In the genomic region with DNA sequence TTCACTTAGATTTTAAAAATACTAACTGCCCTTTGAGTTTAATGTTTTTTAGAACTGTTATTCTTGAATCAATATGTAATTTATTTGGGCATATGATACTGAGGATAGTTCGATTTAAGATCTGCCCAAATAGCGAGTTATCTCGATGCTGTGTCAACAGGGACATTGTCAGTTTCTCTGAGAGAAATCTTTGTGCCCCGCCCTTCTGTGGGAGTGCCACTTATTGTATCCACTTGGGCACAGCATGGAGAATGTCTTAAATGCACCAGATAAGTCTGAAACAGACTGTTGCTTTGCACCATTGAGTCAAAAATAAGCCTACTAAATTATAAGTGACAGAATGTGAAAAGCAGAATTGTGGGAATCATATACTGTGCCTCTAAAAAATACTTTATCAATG, we compare ENCODE assay signal across 16 cellular contexts. TPM values are rescaled to one million over a fixed set of nuclear protein-coding genes. Genes with fewer than 3 reads are reported as not detected.
A peak's percentile ranks its signal among the peaks of the same experiment; 100 is the strongest.
DNase-seq lines count a peak whose midpoint lies in the region; ATAC-seq and TF ChIP-seq lines count a peak whose summit lies in the region.
"Had no signal": no experiment of that assay in that cellular context is flagged by ENCODE, and none has a peak within 500 bp of the region (broad histone marks: within the 10 kb centered on the region; RNA-seq: fewer than 3 reads in every experiment).

No MANE protein-coding gene starts in this region.

- no peaks in the 10 kb centered on the region for H3K9me3 ChIP-seq in left lung
- no peaks in the 10 kb centered on the region for H3K9me3 ChIP-seq in esophagus squamous epithelium
- no peaks in the 10 kb centered on the region for H3K9me3 ChIP-seq in mesenchymal stem cell (ENCODE audit: control insufficient read depth, low read length)
- H3K9me3 ChIP-seq: BLaER1 treated with 17β-estradiol and CSF1 and Interleukin-3, amounts not matched to agents 10 nM and 100 nM had no signal

- H2BK5ac ChIP-seq in mesenchymal stem cell (ENCODE audit: low read depth, low read length, poor library complexity, severe bottlenecking), result no peak overlapping the region

- no peaks in the 10 kb centered on the region for H3K79me1 ChIP-seq in mesenchymal stem cell (replicated peaks; ENCODE audit: low read length, poor library complexity, severe bottlenecking)

- H3K27ac ChIP-seq in left lung (no peak overlapping the region), esophagus squamous epithelium (no peak overlapping the region), mesenchymal stem cell (ENCODE audit: low read length, poor library complexity, severe bottlenecking) (no peak overlapping the region)
- H3K27ac ChIP-seq: BLaER1 treated with 17β-estradiol and CSF1 and Interleukin-3, amounts not matched to agents 10 nM and 100 nM; GM23248; HL-60 had no signal

- DNase-seq in NCI-H748 (lab: John Stamatoyannopoulos, UW; ENCODE audit: unreplicated experiment), result peak; percentile 13
- no peak for DNase-seq in NCI-H748 treated with DMSO at 0.1 percent for 48 hours (lab: John Stamatoyannopoulos, UW)
- DNase-seq in NCI-H69 (lab: John Stamatoyannopoulos, UW), result peak; percentile 60
- DNase-seq in left lung, result no peak
- peak; percentile 17 for DNase-seq in superior temporal gyrus (ENCODE audit: extremely low spot score)
- DNase-seq in esophagus squamous epithelium (lab: John Stamatoyannopoulos, UW), result no peak
- DNase-seq in mesenchymal stem cell, result no peak
- DNase-seq: ACHN; Calu3; CD4-positive, alpha-beta T cell; DMS 273 treated with DMSO at 0.1 percent for 48 hours; GM23248 had no signal

- H3K4me3 ChIP-seq in left lung, result no peak overlapping the region
- H3K4me3 ChIP-seq in esophagus squamous epithelium, result no peak overlapping the region
- no peak overlapping the region for H3K4me3 ChIP-seq in mesenchymal stem cell (ENCODE audit: insufficient read depth in 1 of 2, low read depth in 1 of 2, low read length in 2 of 2)
- H3K4me3 ChIP-seq: BLaER1 treated with 17β-estradiol and CSF1 and Interleukin-3, amounts not matched to agents 10 nM and 100 nM; GM12878; GM23248 had no signal

- H3K9ac ChIP-seq in mesenchymal stem cell (ENCODE audit: low read length), result no peak overlapping the region
- H3K9ac ChIP-seq: BLaER1 treated with 17β-estradiol and CSF1 and Interleukin-3, amounts not matched to agents 10 nM and 100 nM; GM23248 had no signal

- H3K27me3 ChIP-seq in left lung (no peaks in the 10 kb centered on the region), esophagus squamous epithelium (no peaks in the 10 kb centered on the region), mesenchymal stem cell (ENCODE audit: control insufficient read depth in 1 of 2, insufficient read depth in 1 of 2, low read length in 2 of 2) (no peaks in the 10 kb centered on the region)
- H3K27me3 ChIP-seq: BLaER1 treated with 17β-estradiol and CSF1 and Interleukin-3, amounts not matched to agents 10 nM and 100 nM had no signal

- H4K91ac ChIP-seq in mesenchymal stem cell (ENCODE audit: low read length), result no peak overlapping the region

- H3K4ac ChIP-seq in mesenchymal stem cell (ENCODE audit: low read depth in 1 of 2, low read length in 2 of 2), result no peak overlapping the region

- no peak overlapping the region for H2AFZ ChIP-seq in mesenchymal stem cell (ENCODE audit: low read depth, low read length)
- H2AFZ ChIP-seq: GM23248 had no signal

- H3K18ac ChIP-seq in mesenchymal stem cell (ENCODE audit: low read depth in 1 of 2, low read length in 2 of 2), result no peak overlapping the region

- no peak overlapping the region for H3K14ac ChIP-seq in mesenchymal stem cell (ENCODE audit: low read length in 2 of 2)

- H3K36me3 ChIP-seq in left lung (peaks cover 0 to 38% of the 10 kb centered on the region in 2 donors), esophagus squamous epithelium (peaks cover 0 to 16% (median 0%) of the 10 kb centered on the region in 3 donors), mesenchymal stem cell (ENCODE audit: control insufficient read depth in 1 of 2, insufficient read depth in 2 of 2, low read depth in 1 of 2, low read length in 2 of 2) (peaks cover 0 to 43% of the 10 kb centered on the region in 2 experiments)

- TF ChIP-seq CTCF in left lung (IDR thresholded peaks at IDR 0.05), result no peak
- TF ChIP-seq CTCF in esophagus squamous epithelium (IDR thresholded peaks at IDR 0.05), result no peak

- H2AK5ac ChIP-seq in mesenchymal stem cell (ENCODE audit: low read length, severe bottlenecking), result no peak overlapping the region

- H3K4me2 ChIP-seq in mesenchymal stem cell (ENCODE audit: low read length, poor library complexity, severe bottlenecking), result no peak overlapping the region
- H3K4me2 ChIP-seq: BLaER1 treated with 17β-estradiol and CSF1 and Interleukin-3, amounts not matched to agents 10 nM and 100 nM had no signal

- no peak overlapping the region for H2BK15ac ChIP-seq in mesenchymal stem cell (ENCODE audit: low read depth, poor library complexity, severe bottlenecking)

- WGBS in esophagus squamous epithelium, 2 donors, result 85 to 91% methylated on average over 4 of the region's 4 CpGs
- WGBS in mesenchymal stem cell, result 99% methylated on average over 4 of the region's 4 CpGs

- peak; percentile 17 for ATAC-seq in left lung
- ATAC-seq: GM12878, HCT116 had no signal

- no peak overlapping the region for H3K23ac ChIP-seq in mesenchymal stem cell (ENCODE audit: low read length in 2 of 2)

- no peak overlapping the region for H2BK120ac ChIP-seq in mesenchymal stem cell (ENCODE audit: low read depth, low read length)

- intact Hi-C loops in left lung (cut with DNase I), result no loop called here
- intact Hi-C loops in esophagus squamous epithelium (cut with DNase I), result no loop called here

- no peak for TF ChIP-seq POLR2A in esophagus squamous epithelium (IDR thresholded peaks at IDR 0.05)

- H4K8ac ChIP-seq in mesenchymal stem cell (ENCODE audit: low read length), result no peak overlapping the region

- no peaks in the 10 kb centered on the region for H3K4me1 ChIP-seq in left lung
- peaks cover 0 to 12% (median 3%) of the 10 kb centered on the region in 3 donors for H3K4me1 ChIP-seq in esophagus squamous epithelium
- no peaks in the 10 kb centered on the region for H3K4me1 ChIP-seq in mesenchymal stem cell (ENCODE audit: control insufficient read depth, insufficient read depth, low read depth, low read length)
- H3K4me1 ChIP-seq: BLaER1 treated with 17β-estradiol and CSF1 and Interleukin-3, amounts not matched to agents 10 nM and 100 nM had no signal

- H2BK12ac ChIP-seq in mesenchymal stem cell (ENCODE audit: low read length in 2 of 2), result no peak overlapping the region

RNA-seq across cellular contexts. Expression of a gene that starts 45.6 kb away (rescaled TPM):
- total RNA-seq in left lung, result 10 to 100 TPM; 39.6 to 49.8 TPM
- 10 to 100 TPM; 11.1 to 45.0 (median 31.8) TPM for total RNA-seq in esophagus squamous epithelium
- 33.5 TPM for polyA plus RNA-seq in mesenchymal stem cell (2013, experiment 1 of 2)
- 35.4 TPM for polyA plus RNA-seq in mesenchymal stem cell (2013, experiment 2 of 2)

Comparison
In these comparisons a context has a peak if more than half of its experiments do, and no peak if none do; other contexts are left out.
1. DNase-seq: peak in NCI-H748 (single experiment), NCI-H69 (single experiment) and superior temporal gyrus (single experiment); none in NCI-H748 treated with DMSO at 0.1 percent for 48 hours (single experiment), left lung (0 of 2), esophagus squamous epithelium (single experiment) and mesenchymal stem cell (single experiment).